ENCODE assay signal across 20 cellular contexts in the genomic region with DNA sequence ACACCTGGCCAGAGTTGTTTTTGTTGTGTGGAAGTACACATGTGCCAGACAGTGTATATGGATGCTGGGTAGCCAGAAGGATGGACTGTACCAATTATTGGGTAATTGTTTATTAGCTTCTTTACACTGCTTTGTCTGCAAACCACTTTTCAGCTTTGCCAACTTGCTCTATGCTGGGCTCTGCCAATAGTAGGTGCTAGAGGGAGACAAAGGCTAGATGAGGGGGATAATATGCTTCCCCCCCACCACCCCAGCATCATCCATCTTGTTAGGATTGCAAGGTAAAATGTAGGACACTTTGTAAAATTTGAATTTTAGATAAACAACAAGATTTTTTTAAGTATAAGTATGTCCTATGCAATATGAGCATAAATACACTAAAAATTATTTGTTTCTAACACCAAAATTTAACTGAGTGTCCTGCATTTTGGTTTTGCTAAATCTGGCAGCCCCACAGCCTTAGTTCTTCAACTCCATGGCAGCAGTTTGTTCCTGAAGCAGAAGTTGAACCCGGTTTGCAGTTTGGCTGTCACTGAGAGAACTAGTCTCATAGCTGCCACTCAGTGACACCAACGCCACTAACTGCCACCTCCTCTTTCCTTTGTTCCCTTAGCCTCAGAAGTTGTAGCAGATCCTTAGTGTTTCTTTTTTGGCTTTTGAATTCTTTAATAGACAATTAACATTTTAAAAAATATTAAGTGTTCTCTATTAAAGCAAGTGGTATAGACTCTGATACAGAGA.
DNase-seq lines count a peak whose midpoint lies in the region; ATAC-seq, FAIRE-seq and TF ChIP-seq lines count a peak whose summit lies in the region.
"Had no signal": no experiment of that assay in that cellular context is flagged by ENCODE, and none has a peak within 500 bp of the region (broad histone marks: within the 10 kb centered on the region; RNA-seq: fewer than 3 reads in every experiment).

No MANE protein-coding gene starts in this region.

- ATAC-seq in HCT116 (no peak; the same call in 1 of the 2 replicates), GM18519 (IDR thresholded peaks at IDR 0.05; ENCODE audit: low FRiP score, unreplicated experiment) (no peak)
- ATAC-seq in activated naive CD8-positive, alpha-beta T cell treated with anti-CD3 and anti-CD28 coated beads, Interleukin-2, amount 50 U/mL, for 24 hours = no peak
- ATAC-seq: left cardiac atrium, mucosa of descending colon had no signal

- H3K9me3 ChIP-seq in HCT116 (ENCODE audit: control insufficient read depth in 1 of 2, insufficient read depth in 1 of 2, low read depth in 1 of 2, low read length in 2 of 2) = no peaks in the 10 kb centered on the region
- H3K9me3 ChIP-seq: breast epithelium, mucosa of descending colon, testis had no signal

- no peaks in the 10 kb centered on the region for H3K79me1 ChIP-seq in mesendoderm (ENCODE audit: low read length)

- peaks cover 2% of the 10 kb centered on the region for H3K27me3 Mint-ChIP-seq in activated naive CD8-positive, alpha-beta T cell treated with anti-CD3 and anti-CD28 coated beads, Interleukin-2, amount 50 U/mL, for 24 hours

- H3K4me1 ChIP-seq in HCT116 (ENCODE audit: control insufficient read depth in 1 of 2, insufficient read depth in 2 of 2, low read length in 2 of 2) (no peaks in the 10 kb centered on the region), mesendoderm (ENCODE audit: control insufficient read depth, low read depth, low read length) (peaks cover 2% of the 10 kb centered on the region)

- no peak; the same call in 1 of the 2 replicates for TF ChIP-seq RAD21 in HCT116 (IDR thresholded peaks at IDR 0.05; ENCODE audit: low read depth)

- H3K9me2 ChIP-seq in HCT116 (ENCODE audit: insufficient read depth) = no peaks in the 10 kb centered on the region

- CTCF ChIA-PET in HCT116 (lab: Charles Lee) = interaction anchor here (0.6 to 5.3 kb wide), 5 partner anchors 11 to 598 kb away, joined by 3 to 27 read pairs (median 3); a partner anchor contains a TSS

- no peaks in the 10 kb centered on the region for H3K36me3 ChIP-seq in GM06990 (ENCODE audit: control insufficient read depth, insufficient read depth, low read length)
- no peaks in the 10 kb centered on the region for H3K36me3 ChIP-seq in HCT116 (ENCODE audit: control insufficient read depth in 1 of 2, insufficient read depth in 2 of 2, low read length in 2 of 2)
- no peaks in the 10 kb centered on the region for H3K36me3 ChIP-seq in mesendoderm (ENCODE audit: control insufficient read depth, insufficient read depth, low read length)
- H3K36me3 ChIP-seq: breast epithelium had no signal

- H3K9ac ChIP-seq in HCT116 (ENCODE audit: low read length) (no peak overlapping the region), mesendoderm (ENCODE audit: low read length) (no peak overlapping the region)

- H3K4me3 Mint-ChIP-seq in activated naive CD8-positive, alpha-beta T cell treated with anti-CD3 and anti-CD28 coated beads, Interleukin-2, amount 50 U/mL, for 24 hours = no peak overlapping the region
- H3K4me3 Mint-ChIP-seq: B cell had no signal

- TF ChIP-seq CTCF in GM06990 (IDR thresholded peaks at IDR 0.05; ENCODE audit: insufficient read depth, low read length, poor library complexity, severe bottlenecking) (peak; percentile 17), HCT116 (IDR thresholded peaks at IDR 0.05 in 2 of 3, conservative IDR thresholded peaks at IDR 0.05 in 1 of 3; ENCODE audit: borderline replicate concordance in 1 of 3, insufficient read depth in 1 of 3, low read depth in 2 of 3, low read length in 2 of 3) (peak in 2 of 3 experiments; percentile 39 to 51; a peak in 4 of 6 replicates)

- BruUV-seq in HCT116 (replicated peaks; lab: Mats Ljungman, UMichigan) = no TSS peak

- RAD21 ChIA-PET in HCT116 (lab: Charles Lee; ENCODE audit: low non-redundant PET in 1 of 2, low total read pairs in 2 of 2, uncharacterized antibody in 2 of 2, unreplicated experiment in 2 of 2) = interaction anchor here in 1 of 2 experiments (0.6 kb wide), 1 partner anchor 68 kb away, joined by 3 read pairs; no protein-coding TSS in a partner anchor

- POLR2A ChIA-PET in HCT116 (lab: Charles Lee) = no interaction called here

- intact Hi-C loops in HCT116 (cut with micrococcal nuclease) = loop anchor here (10.0 kb wide), 1 partner anchor 599 kb away; a partner anchor contains a TSS

- H2BK5ac ChIP-seq in mesendoderm (ENCODE audit: low read length) = no peak overlapping the region

- no peaks in the 10 kb centered on the region for H3K36me3 Mint-ChIP-seq in activated naive CD8-positive, alpha-beta T cell treated with anti-CD3 and anti-CD28 coated beads, Interleukin-2, amount 50 U/mL, for 24 hours (ENCODE audit: low read depth)

- peaks cover 27% of the 10 kb centered on the region for H3K4me1 Mint-ChIP-seq in activated naive CD8-positive, alpha-beta T cell treated with anti-CD3 and anti-CD28 coated beads, Interleukin-2, amount 50 U/mL, for 24 hours
- H3K4me1 Mint-ChIP-seq: B cell had no signal

- DNase-seq in GM06990 (ENCODE audit: extremely low read depth, insufficient read length) (no peak), HCT116 (ENCODE audit: low read depth, low spot score) (no peak), mesendoderm (peak; percentile 23), GM12891 (ENCODE audit: insufficient read length, low spot score) (no peak), SW480 (ENCODE audit: low spot score) (no peak)
- no peak for DNase-seq in activated naive CD8-positive, alpha-beta T cell treated with anti-CD3 and anti-CD28 coated beads, Interleukin-2, amount 50 U/mL, for 24 hours
- DNase-seq: activated naive CD4-positive, alpha-beta T cell treated with anti-CD3 and anti-CD28 coated beads, Interleukin-2, amount 50 U/mL, for 16 hours; activated T-cell treated with anti-CD3 and anti-CD28 coated beads, Interleukin-2, amount 50 U/mL, for 1 hour; DMS153; left cardiac atrium; mucosa of descending colon; NCI-H1930; NCI-H510A treated with DMSO at 0.1 percent for 48 hours; occipital lobe; stimulated activated CD4-positive, alpha-beta T cell treated with anti-CD3 and anti-CD28 coated beads, Interleukin-4, amount 100 ng/mL, for 24 hours; stimulated activated CD8-positive, alpha-beta memory T cell treated with anti-CD3 and anti-CD28 coated beads, Interleukin-4, amount 100 ng/mL, for 48 hours; testis had no signal

- H3K27ac ChIP-seq in HCT116 (ENCODE audit: low read depth, low read length) (no peak overlapping the region), mesendoderm (ENCODE audit: low read depth, low read length) (no peak overlapping the region)
- H3K27ac ChIP-seq: breast epithelium, testis had no signal

- no peak for FAIRE-seq in GM12891 (lab: Jason Lieb, UNC)

- H3K79me2 ChIP-seq in HCT116 (ENCODE audit: insufficient read depth, low read length) = no peaks in the 10 kb centered on the region
- H3K79me2 ChIP-seq in mesendoderm (ENCODE audit: control insufficient read depth, insufficient read depth, low read length) = no peaks in the 10 kb centered on the region

- H3K27ac Mint-ChIP-seq in activated naive CD8-positive, alpha-beta T cell treated with anti-CD3 and anti-CD28 coated beads, Interleukin-2, amount 50 U/mL, for 24 hours = peak overlapping the region; percentile 32
- H3K27ac Mint-ChIP-seq: B cell had no signal

- no peak overlapping the region for H2BK120ac ChIP-seq in mesendoderm (ENCODE audit: low read depth, low read length)

- no peak overlapping the region for H3K56ac ChIP-seq in mesendoderm (ENCODE audit: low read length)

- no peaks in the 10 kb centered on the region for H4K20me1 ChIP-seq in HCT116 (ENCODE audit: insufficient read depth)

- no peak overlapping the region for H3K23ac ChIP-seq in mesendoderm (ENCODE audit: low read length)

- no peak overlapping the region for H3K4ac ChIP-seq in mesendoderm (ENCODE audit: low read depth, low read length)

- H2BK15ac ChIP-seq in mesendoderm (replicated peaks; ENCODE audit: low read depth) = no peak overlapping the region

- no peak overlapping the region for H4K8ac ChIP-seq in mesendoderm (ENCODE audit: low read depth, low read length)

- no peak overlapping the region for H4K5ac ChIP-seq in mesendoderm (ENCODE audit: low read length)

- H3K9me3 Mint-ChIP-seq in activated naive CD8-positive, alpha-beta T cell treated with anti-CD3 and anti-CD28 coated beads, Interleukin-2, amount 50 U/mL, for 24 hours = no peaks in the 10 kb centered on the region

- H3K4me2 ChIP-seq in HCT116 (ENCODE audit: low read length) = no peak overlapping the region
- H3K4me2 ChIP-seq in mesendoderm (ENCODE audit: low read length) = no peak overlapping the region

- H2AFZ ChIP-seq in HCT116 (ENCODE audit: low read depth, low read length, poor library complexity, severe bottlenecking) = no peak overlapping the region

- H3K18ac ChIP-seq in mesendoderm (ENCODE audit: low read length) = no peak overlapping the region

- WGBS in mesendoderm (ENCODE audit: extremely low coverage, insufficient coverage, low lambda C conversion rate) = no CpG with 5 or more reads among the region's 2 CpGs

- no peak overlapping the region for H3K4me3 ChIP-seq in GM06990 (replicated peaks; ENCODE audit: low read depth, low read length)
- no peak overlapping the region for H3K4me3 ChIP-seq in HCT116 (replicated peaks in 1 of 2; ENCODE audit: low read depth in 1 of 2, low read length in 2 of 2)
- no peak overlapping the region for H3K4me3 ChIP-seq in mesendoderm (ENCODE audit: low read length)
- H3K4me3 ChIP-seq: breast epithelium, mucosa of descending colon, testis had no signal

- TF ChIP-seq POLR2A in HCT116 (IDR thresholded peaks at IDR 0.05; ENCODE audit: borderline replicate concordance, extremely low read depth, insufficient read depth, insufficient read length) (no peak), GM12891 (IDR thresholded peaks at IDR 0.05; ENCODE audit: low read depth, low read length) (no peak)

- H3K27me3 ChIP-seq in GM06990 (replicated peaks; ENCODE audit: control insufficient read depth, insufficient read depth, low read length) (no peaks in the 10 kb centered on the region), HCT116 (ENCODE audit: insufficient read depth, low read length) (no peaks in the 10 kb centered on the region), mesendoderm (ENCODE audit: insufficient read depth, low read length, poor library complexity) (no peaks in the 10 kb centered on the region)
- H3K27me3 ChIP-seq: breast epithelium, testis had no signal

- H2AK5ac ChIP-seq in mesendoderm (ENCODE audit: low read length) = no peak overlapping the region

TF ChIP-seq in HCT116, 20 proteins besides CTCF, POLR2A, EP300 and RAD21 (continues in another document):
- TF ChIP-seq EGR1 (IDR thresholded peaks at IDR 0.05; ENCODE audit: low read depth) (no peak), CEBPB (IDR thresholded peaks at IDR 0.05; ENCODE audit: low read depth) (no peak)

TF ChIP-seq in GM12891, 5 proteins besides CTCF, POLR2A, EP300 and RAD21:
- no peak for TF ChIP-seq SPI1 (IDR thresholded peaks at IDR 0.05; ENCODE audit: low read depth, low read length)
- no peak for TF ChIP-seq TAF1 (IDR thresholded peaks at IDR 0.05; ENCODE audit: low read depth, low read length)
- TF ChIP-seq POLR2AphosphoS5 (IDR thresholded peaks at IDR 0.05; ENCODE audit: low read depth, low read length) = no peak
- no peak for TF ChIP-seq POU2F2 (IDR thresholded peaks at IDR 0.05; ENCODE audit: low read depth, low read length)
- TF ChIP-seq PAX5 (IDR thresholded peaks at IDR 0.05; ENCODE audit: insufficient read depth, low read length, severe bottlenecking) = no peak
